Comparison of ENCODE assay signal across 18 cellular contexts in the genomic region with DNA sequence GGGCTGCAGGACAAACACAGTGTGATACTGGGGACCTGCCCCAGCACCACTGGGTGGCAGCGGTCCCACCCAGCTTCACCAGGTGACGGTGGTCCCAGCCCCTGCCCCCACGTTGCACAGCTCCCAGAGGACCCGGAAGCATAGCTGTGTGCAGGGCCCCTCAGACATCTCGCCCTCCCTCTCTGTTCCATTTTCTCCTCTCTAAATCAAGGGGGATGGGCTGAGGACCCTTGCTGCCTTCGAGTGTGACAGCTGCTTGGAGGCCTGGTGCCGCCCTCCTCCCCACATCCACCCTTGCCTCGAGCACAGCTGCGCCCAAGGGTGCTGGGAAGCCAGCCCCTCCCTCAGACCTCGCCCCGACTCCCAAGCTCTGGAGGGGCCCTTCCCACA.
"Had no signal": no experiment of that assay in that cellular context is flagged by ENCODE, and none has a peak within 500 bp of the region (broad histone marks: within the 10 kb centered on the region; RNA-seq: fewer than 3 reads in every experiment).

No MANE protein-coding gene starts in this region.

- H3K27me3 ChIP-seq: ascending aorta, cardiac muscle cell, heart left ventricle, testis had no signal

- H3K27ac ChIP-seq: ascending aorta, cardiac muscle cell, psoas muscle, testis had no signal

- DNase-seq: activated CD4-positive, alpha-beta T cell treated with anti-CD3 and anti-CD28 coated beads, Interleukin-2, amount 50 U/mL, for 1 hour; activated gamma-delta T cell; activated naive CD8-positive, alpha-beta T cell treated with anti-CD3 and anti-CD28 coated beads, Interleukin-2, amount 10 ng/mL, durations not matched to agents 7 days and 5 days; activated T-cell treated with anti-CD3 and anti-CD28 coated beads, Interleukin-2, amount 50 U/mL, for 48 hours; cortex of kidney; effector CD8-positive, alpha-beta T cell; naive B cell; stimulated activated CD4-positive, alpha-beta T cell treated with anti-CD3 and anti-CD28 coated beads, Interleukin-2, amount 100 ng/mL, for 48 hours; stimulated activated naive CD8-positive, alpha-beta T cell treated with anti-CD3 and anti-CD28 coated beads, Interleukin-15, Interleukin-2, amounts not matched to agents 100 U/mL and 50 U/mL, for 24 hours; T-helper 2 cell; testis had no signal

- FAIRE-seq: frontal cortex, TTC549, urothelium cell line had no signal

- H3K9me3 ChIP-seq: ascending aorta, heart left ventricle, psoas muscle, testis had no signal

- H3K4me1 ChIP-seq: ascending aorta, psoas muscle, testis had no signal

- H3K4me3 ChIP-seq: cardiac muscle cell, psoas muscle, testis had no signal

- ATAC-seq: psoas muscle; stimulated activated naive CD8-positive, alpha-beta T cell treated with anti-CD3 and anti-CD28 coated beads, Interleukin-15, Interleukin-2, amounts not matched to agents 100 U/mL and 50 U/mL, for 24 hours had no signal

- H3K36me3 ChIP-seq: ascending aorta, cardiac muscle cell had no signal
